1 cellular context compared by ENCODE assay signal in the genomic region with DNA sequence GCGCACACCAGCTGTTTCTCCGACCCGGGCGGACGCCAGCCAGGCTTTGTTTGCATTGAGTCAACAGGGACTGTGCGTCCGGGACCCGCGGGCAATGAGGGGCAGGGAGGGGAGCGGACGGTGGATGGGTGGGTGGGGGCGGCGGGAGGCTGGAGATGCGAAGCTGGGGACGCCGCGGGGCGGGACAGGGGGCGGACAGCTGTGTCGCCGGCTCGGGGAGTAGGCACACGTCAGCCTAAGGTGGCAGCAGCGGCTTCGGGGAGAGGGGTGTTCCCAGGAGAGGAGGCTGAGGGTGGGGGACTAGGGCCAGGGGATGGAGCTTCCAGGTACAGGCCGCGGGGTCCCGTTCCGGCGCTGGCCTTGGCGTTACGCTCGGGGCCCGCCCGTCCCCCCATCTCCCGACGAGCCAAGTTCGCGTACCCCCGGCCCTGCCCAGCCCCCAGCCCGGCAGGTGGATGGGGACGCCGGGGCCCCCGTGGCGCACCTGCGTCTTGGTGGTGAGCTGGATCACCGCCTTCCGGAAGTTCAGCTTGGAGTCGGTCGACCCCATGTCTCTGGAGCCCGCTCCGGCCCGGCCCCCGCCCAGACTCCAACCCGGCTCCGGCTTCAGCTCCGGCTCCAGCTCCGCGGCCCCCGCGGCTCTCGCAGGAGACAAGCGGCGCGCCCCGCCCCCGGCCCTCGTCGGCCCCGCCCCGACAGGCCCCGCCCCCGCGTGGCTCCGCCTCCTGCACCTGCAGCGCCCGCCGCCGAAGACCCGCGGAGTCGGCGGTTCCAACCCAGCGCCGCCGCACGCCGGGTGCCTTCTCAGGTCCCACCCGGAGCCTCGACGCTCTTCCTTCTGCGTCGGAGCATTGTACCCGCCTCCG.
TF ChIP-seq lines count a peak whose summit lies in the region.

A gene with protein sequence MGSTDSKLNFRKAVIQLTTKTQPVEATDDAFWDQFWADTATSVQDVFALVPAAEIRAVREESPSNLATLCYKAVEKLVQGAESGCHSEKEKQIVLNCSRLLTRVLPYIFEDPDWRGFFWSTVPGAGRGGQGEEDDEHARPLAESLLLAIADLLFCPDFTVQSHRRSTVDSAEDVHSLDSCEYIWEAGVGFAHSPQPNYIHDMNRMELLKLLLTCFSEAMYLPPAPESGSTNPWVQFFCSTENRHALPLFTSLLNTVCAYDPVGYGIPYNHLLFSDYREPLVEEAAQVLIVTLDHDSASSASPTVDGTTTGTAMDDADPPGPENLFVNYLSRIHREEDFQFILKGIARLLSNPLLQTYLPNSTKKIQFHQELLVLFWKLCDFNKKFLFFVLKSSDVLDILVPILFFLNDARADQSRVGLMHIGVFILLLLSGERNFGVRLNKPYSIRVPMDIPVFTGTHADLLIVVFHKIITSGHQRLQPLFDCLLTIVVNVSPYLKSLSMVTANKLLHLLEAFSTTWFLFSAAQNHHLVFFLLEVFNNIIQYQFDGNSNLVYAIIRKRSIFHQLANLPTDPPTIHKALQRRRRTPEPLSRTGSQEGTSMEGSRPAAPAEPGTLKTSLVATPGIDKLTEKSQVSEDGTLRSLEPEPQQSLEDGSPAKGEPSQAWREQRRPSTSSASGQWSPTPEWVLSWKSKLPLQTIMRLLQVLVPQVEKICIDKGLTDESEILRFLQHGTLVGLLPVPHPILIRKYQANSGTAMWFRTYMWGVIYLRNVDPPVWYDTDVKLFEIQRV (minus strand): TSS at position 653 of the 866 bp plus-strand sequence. CDS start 103 bp downstream, at position 550.

TF ChIP-seq in K562, 482 proteins besides CTCF, POLR2A, EP300 and RAD21 (continued from another document and continues in another):
- TF ChIP-seq, protein P1, sequence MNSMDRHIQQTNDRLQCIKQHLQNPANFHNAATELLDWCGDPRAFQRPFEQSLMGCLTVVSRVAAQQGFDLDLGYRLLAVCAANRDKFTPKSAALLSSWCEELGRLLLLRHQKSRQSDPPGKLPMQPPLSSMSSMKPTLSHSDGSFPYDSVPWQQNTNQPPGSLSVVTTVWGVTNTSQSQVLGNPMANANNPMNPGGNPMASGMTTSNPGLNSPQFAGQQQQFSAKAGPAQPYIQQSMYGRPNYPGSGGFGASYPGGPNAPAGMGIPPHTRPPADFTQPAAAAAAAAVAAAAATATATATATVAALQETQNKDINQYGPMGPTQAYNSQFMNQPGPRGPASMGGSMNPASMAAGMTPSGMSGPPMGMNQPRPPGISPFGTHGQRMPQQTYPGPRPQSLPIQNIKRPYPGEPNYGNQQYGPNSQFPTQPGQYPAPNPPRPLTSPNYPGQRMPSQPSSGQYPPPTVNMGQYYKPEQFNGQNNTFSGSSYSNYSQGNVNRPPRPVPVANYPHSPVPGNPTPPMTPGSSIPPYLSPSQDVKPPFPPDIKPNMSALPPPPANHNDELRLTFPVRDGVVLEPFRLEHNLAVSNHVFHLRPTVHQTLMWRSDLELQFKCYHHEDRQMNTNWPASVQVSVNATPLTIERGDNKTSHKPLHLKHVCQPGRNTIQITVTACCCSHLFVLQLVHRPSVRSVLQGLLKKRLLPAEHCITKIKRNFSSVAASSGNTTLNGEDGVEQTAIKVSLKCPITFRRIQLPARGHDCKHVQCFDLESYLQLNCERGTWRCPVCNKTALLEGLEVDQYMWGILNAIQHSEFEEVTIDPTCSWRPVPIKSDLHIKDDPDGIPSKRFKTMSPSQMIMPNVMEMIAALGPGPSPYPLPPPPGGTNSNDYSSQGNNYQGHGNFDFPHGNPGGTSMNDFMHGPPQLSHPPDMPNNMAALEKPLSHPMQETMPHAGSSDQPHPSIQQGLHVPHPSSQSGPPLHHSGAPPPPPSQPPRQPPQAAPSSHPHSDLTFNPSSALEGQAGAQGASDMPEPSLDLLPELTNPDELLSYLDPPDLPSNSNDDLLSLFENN (IDR thresholded peaks at IDR 0.05; ENCODE audit: low read depth in 2 of 2, low read length in 2 of 2) = no peak
- TF ChIP-seq TBP (optimal IDR thresholded peaks at IDR 0.05; ENCODE audit: low read depth, low read length) = no peak
- no peak for TF ChIP-seq ZSCAN29 (IDR thresholded peaks at IDR 0.05)
- TF ChIP-seq NFYB (IDR thresholded peaks at IDR 0.05; ENCODE audit: extremely low read depth, insufficient read length) = no peak
- no peak for TF ChIP-seq SNIP1 (IDR thresholded peaks at IDR 0.05; ENCODE audit: low read depth)
- TF ChIP-seq PHTF2 (CRISPR knock-in tag; IDR thresholded peaks at IDR 0.05) = no peak
- TF ChIP-seq SLC30A9 (CRISPR knock-in tag; IDR thresholded peaks at IDR 0.05) = no peak
- TF ChIP-seq MAFK (IDR thresholded peaks at IDR 0.05; ENCODE audit: low read length) = no peak
- TF ChIP-seq, protein P2, sequence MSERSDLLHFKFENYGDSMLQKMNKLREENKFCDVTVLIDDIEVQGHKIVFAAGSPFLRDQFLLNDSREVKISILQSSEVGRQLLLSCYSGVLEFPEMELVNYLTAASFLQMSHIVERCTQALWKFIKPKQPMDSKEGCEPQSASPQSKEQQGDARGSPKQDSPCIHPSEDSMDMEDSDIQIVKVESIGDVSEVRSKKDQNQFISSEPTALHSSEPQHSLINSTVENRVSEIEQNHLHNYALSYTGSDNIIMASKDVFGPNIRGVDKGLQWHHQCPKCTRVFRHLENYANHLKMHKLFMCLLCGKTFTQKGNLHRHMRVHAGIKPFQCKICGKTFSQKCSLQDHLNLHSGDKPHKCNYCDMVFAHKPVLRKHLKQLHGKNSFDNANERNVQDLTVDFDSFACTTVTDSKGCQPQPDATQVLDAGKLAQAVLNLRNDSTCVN (CRISPR knock-in tag; IDR thresholded peaks at IDR 0.05) = no peak
- TF ChIP-seq NFIC (IDR thresholded peaks at IDR 0.05) = no peak
- TF ChIP-seq, protein P3, sequence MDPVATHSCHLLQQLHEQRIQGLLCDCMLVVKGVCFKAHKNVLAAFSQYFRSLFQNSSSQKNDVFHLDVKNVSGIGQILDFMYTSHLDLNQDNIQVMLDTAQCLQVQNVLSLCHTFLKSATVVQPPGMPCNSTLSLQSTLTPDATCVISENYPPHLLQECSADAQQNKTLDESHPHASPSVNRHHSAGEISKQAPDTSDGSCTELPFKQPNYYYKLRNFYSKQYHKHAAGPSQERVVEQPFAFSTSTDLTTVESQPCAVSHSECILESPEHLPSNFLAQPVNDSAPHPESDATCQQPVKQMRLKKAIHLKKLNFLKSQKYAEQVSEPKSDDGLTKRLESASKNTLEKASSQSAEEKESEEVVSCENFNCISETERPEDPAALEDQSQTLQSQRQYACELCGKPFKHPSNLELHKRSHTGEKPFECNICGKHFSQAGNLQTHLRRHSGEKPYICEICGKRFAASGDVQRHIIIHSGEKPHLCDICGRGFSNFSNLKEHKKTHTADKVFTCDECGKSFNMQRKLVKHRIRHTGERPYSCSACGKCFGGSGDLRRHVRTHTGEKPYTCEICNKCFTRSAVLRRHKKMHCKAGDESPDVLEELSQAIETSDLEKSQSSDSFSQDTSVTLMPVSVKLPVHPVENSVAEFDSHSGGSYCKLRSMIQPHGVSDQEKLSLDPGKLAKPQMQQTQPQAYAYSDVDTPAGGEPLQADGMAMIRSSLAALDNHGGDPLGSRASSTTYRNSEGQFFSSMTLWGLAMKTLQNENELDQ (CRISPR knock-in tag; IDR thresholded peaks at IDR 0.05; ENCODE audit: borderline replicate concordance) = no peak
- no peak for TF ChIP-seq ZFP1 (CRISPR knock-in tag; IDR thresholded peaks at IDR 0.05)
- no peak for TF ChIP-seq MBD2 (IDR thresholded peaks at IDR 0.05; ENCODE audit: borderline replicate concordance, low read depth)
- no peak for TF ChIP-seq ZNF41 (CRISPR knock-in tag; conservative IDR thresholded peaks at IDR 0.05)
- TF ChIP-seq EGR1 (conservative IDR thresholded peaks at IDR 0.05) = peak; percentile 39; the same call in 1 of the 2 replicates
- TF ChIP-seq, protein P4, sequence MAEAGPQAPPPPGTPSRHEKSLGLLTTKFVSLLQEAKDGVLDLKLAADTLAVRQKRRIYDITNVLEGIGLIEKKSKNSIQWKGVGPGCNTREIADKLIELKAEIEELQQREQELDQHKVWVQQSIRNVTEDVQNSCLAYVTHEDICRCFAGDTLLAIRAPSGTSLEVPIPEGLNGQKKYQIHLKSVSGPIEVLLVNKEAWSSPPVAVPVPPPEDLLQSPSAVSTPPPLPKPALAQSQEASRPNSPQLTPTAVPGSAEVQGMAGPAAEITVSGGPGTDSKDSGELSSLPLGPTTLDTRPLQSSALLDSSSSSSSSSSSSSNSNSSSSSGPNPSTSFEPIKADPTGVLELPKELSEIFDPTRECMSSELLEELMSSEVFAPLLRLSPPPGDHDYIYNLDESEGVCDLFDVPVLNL (CRISPR knock-in tag; IDR thresholded peaks at IDR 0.05; ENCODE audit: low read depth) = no peak
- TF ChIP-seq XRCC3 (IDR thresholded peaks at IDR 0.05) = no peak
- no peak for TF ChIP-seq ZNF12 (CRISPR knock-in tag; IDR thresholded peaks at IDR 0.05)
- no peak for TF ChIP-seq KDM1A (IDR thresholded peaks at IDR 0.05)
- TF ChIP-seq SMARCE1 (IDR thresholded peaks at IDR 0.05) = no peak
- TF ChIP-seq GABPA (tag; conservative IDR thresholded peaks at IDR 0.05; ENCODE audit: low read depth) = no peak
- TF ChIP-seq ZNF445 (CRISPR knock-in tag; IDR thresholded peaks at IDR 0.05; ENCODE audit: low read depth) = no peak
- TF ChIP-seq, protein P5, sequence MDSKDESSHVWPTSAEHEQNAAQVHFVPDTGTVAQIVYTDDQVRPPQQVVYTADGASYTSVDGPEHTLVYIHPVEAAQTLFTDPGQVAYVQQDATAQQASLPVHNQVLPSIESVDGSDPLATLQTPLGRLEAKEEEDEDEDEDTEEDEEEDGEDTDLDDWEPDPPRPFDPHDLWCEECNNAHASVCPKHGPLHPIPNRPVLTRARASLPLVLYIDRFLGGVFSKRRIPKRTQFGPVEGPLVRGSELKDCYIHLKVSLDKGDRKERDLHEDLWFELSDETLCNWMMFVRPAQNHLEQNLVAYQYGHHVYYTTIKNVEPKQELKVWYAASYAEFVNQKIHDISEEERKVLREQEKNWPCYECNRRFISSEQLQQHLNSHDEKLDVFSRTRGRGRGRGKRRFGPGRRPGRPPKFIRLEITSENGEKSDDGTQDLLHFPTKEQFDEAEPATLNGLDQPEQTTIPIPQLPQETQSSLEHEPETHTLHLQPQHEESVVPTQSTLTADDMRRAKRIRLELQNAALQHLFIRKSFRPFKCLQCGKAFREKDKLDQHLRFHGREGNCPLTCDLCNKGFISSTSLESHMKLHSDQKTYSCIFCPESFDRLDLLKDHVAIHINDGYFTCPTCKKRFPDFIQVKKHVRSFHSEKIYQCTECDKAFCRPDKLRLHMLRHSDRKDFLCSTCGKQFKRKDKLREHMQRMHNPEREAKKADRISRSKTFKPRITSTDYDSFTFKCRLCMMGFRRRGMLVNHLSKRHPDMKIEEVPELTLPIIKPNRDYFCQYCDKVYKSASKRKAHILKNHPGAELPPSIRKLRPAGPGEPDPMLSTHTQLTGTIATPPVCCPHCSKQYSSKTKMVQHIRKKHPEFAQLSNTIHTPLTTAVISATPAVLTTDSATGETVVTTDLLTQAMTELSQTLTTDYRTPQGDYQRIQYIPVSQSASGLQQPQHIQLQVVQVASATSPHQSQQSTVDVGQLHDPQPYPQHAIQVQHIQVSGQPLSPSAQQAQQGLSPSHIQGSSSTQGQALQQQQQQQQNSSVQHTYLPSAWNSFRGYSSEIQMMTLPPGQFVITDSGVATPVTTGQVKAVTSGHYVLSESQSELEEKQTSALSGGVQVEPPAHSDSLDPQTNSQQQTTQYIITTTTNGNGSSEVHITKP (IDR thresholded peaks at IDR 0.05; ENCODE audit: partially characterized antibody) = no peak
- TF ChIP-seq ZC3H4 (CRISPR knock-in tag; IDR thresholded peaks at IDR 0.05; ENCODE audit: borderline replicate concordance) = no peak
- TF ChIP-seq SP1 (CRISPR knock-in tag; IDR thresholded peaks at IDR 0.05) = peak; percentile 25; the same call in 1 of the 2 replicates
- TF ChIP-seq JUN (IDR thresholded peaks at IDR 0.05; ENCODE audit: borderline replicate concordance, low read depth, low read length) = no peak
- TF ChIP-seq JUN (CRISPR knock-in tag; IDR thresholded peaks at IDR 0.05; ENCODE audit: borderline replicate concordance) = no peak
- TF ChIP-seq, protein P6, sequence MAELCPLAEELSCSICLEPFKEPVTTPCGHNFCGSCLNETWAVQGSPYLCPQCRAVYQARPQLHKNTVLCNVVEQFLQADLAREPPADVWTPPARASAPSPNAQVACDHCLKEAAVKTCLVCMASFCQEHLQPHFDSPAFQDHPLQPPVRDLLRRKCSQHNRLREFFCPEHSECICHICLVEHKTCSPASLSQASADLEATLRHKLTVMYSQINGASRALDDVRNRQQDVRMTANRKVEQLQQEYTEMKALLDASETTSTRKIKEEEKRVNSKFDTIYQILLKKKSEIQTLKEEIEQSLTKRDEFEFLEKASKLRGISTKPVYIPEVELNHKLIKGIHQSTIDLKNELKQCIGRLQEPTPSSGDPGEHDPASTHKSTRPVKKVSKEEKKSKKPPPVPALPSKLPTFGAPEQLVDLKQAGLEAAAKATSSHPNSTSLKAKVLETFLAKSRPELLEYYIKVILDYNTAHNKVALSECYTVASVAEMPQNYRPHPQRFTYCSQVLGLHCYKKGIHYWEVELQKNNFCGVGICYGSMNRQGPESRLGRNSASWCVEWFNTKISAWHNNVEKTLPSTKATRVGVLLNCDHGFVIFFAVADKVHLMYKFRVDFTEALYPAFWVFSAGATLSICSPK (IDR thresholded peaks at IDR 0.05; ENCODE audit: borderline replicate concordance) = no peak
- no peak for TF ChIP-seq SRF (CRISPR knock-in tag; IDR thresholded peaks at IDR 0.05)
- TF ChIP-seq ILK (tag; IDR thresholded peaks at IDR 0.05; ENCODE audit: borderline replicate concordance, low read depth) = no peak
- TF ChIP-seq ZNF274 (IDR thresholded peaks at IDR 0.05; ENCODE audit: borderline replicate concordance, low read depth, low read length) = no peak
- TF ChIP-seq, protein P7, sequence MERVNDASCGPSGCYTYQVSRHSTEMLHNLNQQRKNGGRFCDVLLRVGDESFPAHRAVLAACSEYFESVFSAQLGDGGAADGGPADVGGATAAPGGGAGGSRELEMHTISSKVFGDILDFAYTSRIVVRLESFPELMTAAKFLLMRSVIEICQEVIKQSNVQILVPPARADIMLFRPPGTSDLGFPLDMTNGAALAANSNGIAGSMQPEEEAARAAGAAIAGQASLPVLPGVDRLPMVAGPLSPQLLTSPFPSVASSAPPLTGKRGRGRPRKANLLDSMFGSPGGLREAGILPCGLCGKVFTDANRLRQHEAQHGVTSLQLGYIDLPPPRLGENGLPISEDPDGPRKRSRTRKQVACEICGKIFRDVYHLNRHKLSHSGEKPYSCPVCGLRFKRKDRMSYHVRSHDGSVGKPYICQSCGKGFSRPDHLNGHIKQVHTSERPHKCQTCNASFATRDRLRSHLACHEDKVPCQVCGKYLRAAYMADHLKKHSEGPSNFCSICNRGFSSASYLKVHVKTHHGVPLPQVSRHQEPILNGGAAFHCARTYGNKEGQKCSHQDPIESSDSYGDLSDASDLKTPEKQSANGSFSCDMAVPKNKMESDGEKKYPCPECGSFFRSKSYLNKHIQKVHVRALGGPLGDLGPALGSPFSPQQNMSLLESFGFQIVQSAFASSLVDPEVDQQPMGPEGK (CRISPR knock-in tag; IDR thresholded peaks at IDR 0.05; ENCODE audit: borderline replicate concordance) = no peak
